ENCODE assay signal across 8 cellular contexts in the genomic region with DNA sequence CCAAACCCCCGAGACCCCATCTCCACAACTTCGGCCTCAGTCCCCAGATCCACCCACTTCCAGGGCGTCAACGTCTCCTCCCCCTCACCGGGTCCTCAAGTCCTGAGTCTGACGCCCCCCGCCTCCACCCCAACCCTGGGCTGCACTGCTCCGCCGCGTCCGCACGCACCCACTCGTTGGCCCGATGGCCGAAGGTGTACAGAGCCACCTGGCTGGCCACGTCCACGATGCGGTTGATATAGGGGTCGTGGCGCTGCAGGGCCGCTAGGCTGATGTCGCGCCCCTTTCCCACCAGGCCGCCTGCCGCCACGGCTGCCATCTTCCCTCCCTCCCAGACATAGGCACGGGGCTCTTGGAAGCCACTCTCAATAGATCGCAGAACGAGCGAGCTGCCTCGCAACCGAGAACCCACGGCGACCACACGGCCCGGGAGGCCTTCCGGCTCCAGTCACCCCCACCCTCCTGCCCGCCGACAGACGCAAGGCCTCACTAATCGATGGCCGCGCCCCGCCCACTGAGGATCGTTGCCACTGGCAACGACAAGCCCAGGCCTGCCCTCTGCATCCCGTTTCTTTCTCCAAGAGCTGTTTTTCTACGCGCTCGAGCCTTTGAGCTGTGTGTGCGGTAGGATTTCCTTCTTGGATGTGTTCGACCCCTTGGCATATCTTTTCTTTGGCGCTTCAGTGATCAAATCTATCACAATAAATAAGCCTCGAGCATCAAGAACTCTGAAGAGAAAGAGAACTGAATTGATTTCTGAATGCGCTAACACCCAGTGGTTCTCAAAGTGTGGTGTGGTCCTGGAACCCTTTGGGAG. TPM values are rescaled to one million over a fixed set of nuclear protein-coding genes. Genes with fewer than 3 reads are reported as not detected.
DNase-seq lines count a peak whose midpoint lies in the region; ATAC-seq and TF ChIP-seq lines count a peak whose summit lies in the region.

A gene (minus strand): TSS at position 345 of the 817 bp plus-strand sequence. CDS start 26 bp downstream, at position 319.

- peak within 1 kb of the TSS; percentile 96 for H3K4me3 ChIP-seq in CD4-positive, CD25-positive, alpha-beta regulatory T cell (ENCODE audit: low read depth, low read length)
- H3K4me3 ChIP-seq in duodenal mucosa (ENCODE audit: low read depth in 1 of 2, low read length in 2 of 2) (peak within 1 kb of the TSS; percentile 92 to 99), right lobe of liver (peak within 1 kb of the TSS; percentile 68 to 93 (median 92))

- peak; percentile 73 for TF ChIP-seq POLR2A in right lobe of liver (IDR thresholded peaks at IDR 0.05)

- WGBS in right lobe of liver (ENCODE audit: insufficient coverage, low coverage, low lambda C conversion rate, missing lambda C conversion rate) = 6% methylated on average over 28 of the region's 55 CpGs

- DNase-seq in CD4-positive, CD25-positive, alpha-beta regulatory T cell = peak; percentile 87 to 99 (median 92)
- DNase-seq in NCI-H82 treated with DMSO at 0.1 percent for 48 hours (lab: John Stamatoyannopoulos, UW; ENCODE audit: unreplicated experiment) (peak; percentile 94), right lobe of liver (peak; percentile 97 to 98 (median 98))
- peak; percentile 96 for DNase-seq in activated CD4-positive, alpha-beta memory T cell treated with anti-CD3 and anti-CD28 coated beads, Interleukin-2, amount 10 ng/mL, durations not matched to agents 7 days and 5 days
- DNase-seq in stimulated activated CD4-positive, alpha-beta T cell treated with anti-CD3 and anti-CD28 coated beads, Interleukin-4, amount 100 ng/mL, for 4 hours = peak; percentile 90 to 93

- H3K9ac ChIP-seq in duodenal mucosa (ENCODE audit: low read depth in 1 of 2, low read length in 2 of 2) = peak within 1 kb of the TSS; percentile 84 to 99

- CTCF ChIA-PET in activated CD4-positive, alpha-beta memory T cell treated with anti-CD3 and anti-CD28 coated beads, Interleukin-2, amount 10 ng/mL, durations not matched to agents 7 days and 5 days (lab: Charles Lee) = interaction anchor here (1.0 to 1.4 kb wide), 3 partner anchors 30 to 214 kb away, joined by 3 to 5 read pairs (median 3); no protein-coding TSS in a partner anchor

- peak; percentile 100 for ATAC-seq in CD4-positive, CD25-positive, alpha-beta regulatory T cell (ENCODE audit: low read depth in 2 of 2)
- ATAC-seq in GM19397 (IDR thresholded peaks at IDR 0.05; ENCODE audit: unreplicated experiment) (peak; percentile 98), HG03575 (IDR thresholded peaks at IDR 0.05; ENCODE audit: extremely low read depth, insufficient number of reproducible peaks, low FRiP score, unreplicated experiment) (peak; percentile 60), right lobe of liver (peak; percentile 97 to 99 (median 99))

- H3K4me3 Mint-ChIP-seq in CD4-positive, CD25-positive, alpha-beta regulatory T cell = peak within 1 kb of the TSS; percentile 98 to 100 (median 100)
- H3K4me3 Mint-ChIP-seq in activated CD4-positive, alpha-beta memory T cell treated with anti-CD3 and anti-CD28 coated beads, Interleukin-2, amount 10 ng/mL, durations not matched to agents 7 days and 5 days = peak within 1 kb of the TSS; percentile 98

- H3K9me3 Mint-ChIP-seq in CD4-positive, CD25-positive, alpha-beta regulatory T cell = no peaks in the 10 kb centered on the region
- H3K9me3 Mint-ChIP-seq in activated CD4-positive, alpha-beta memory T cell treated with anti-CD3 and anti-CD28 coated beads, Interleukin-2, amount 10 ng/mL, durations not matched to agents 7 days and 5 days = no peaks in the 10 kb centered on the region

- TF ChIP-seq CTCF in right lobe of liver (IDR thresholded peaks at IDR 0.05) = no peak

- H3K36me3 Mint-ChIP-seq in CD4-positive, CD25-positive, alpha-beta regulatory T cell = peaks cover 13% of the 10 kb centered on the region
- peaks cover 11% of the 10 kb centered on the region for H3K36me3 Mint-ChIP-seq in activated CD4-positive, alpha-beta memory T cell treated with anti-CD3 and anti-CD28 coated beads, Interleukin-2, amount 10 ng/mL, durations not matched to agents 7 days and 5 days (ENCODE audit: low read depth)

- no peaks in the 10 kb centered on the region for H3K27me3 Mint-ChIP-seq in CD4-positive, CD25-positive, alpha-beta regulatory T cell
- no peaks in the 10 kb centered on the region for H3K27me3 Mint-ChIP-seq in activated CD4-positive, alpha-beta memory T cell treated with anti-CD3 and anti-CD28 coated beads, Interleukin-2, amount 10 ng/mL, durations not matched to agents 7 days and 5 days

- peak within 1 kb of the TSS; percentile 88 for H3K27ac ChIP-seq in CD4-positive, CD25-positive, alpha-beta regulatory T cell (ENCODE audit: insufficient read depth, low read length, poor library complexity, severe bottlenecking)
- peak within 1 kb of the TSS; percentile 85 for H3K27ac ChIP-seq in duodenal mucosa (ENCODE audit: low read depth, low read length)
- peak within 1 kb of the TSS; percentile 83 to 86 (median 84) for H3K27ac ChIP-seq in right lobe of liver

- intact Hi-C loops in right lobe of liver (cut with DNase I) = no loop called here

- POLR2A ChIA-PET in activated CD4-positive, alpha-beta memory T cell treated with anti-CD3 and anti-CD28 coated beads, Interleukin-2, amount 10 ng/mL, durations not matched to agents 7 days and 5 days (lab: Charles Lee) = interaction anchor here (0.9 to 3.6 kb wide), 6 partner anchors 10 to 687 kb away, joined by 3 to 38 read pairs (median 3); no protein-coding TSS in a partner anchor

- H3K4me1 ChIP-seq in CD4-positive, CD25-positive, alpha-beta regulatory T cell (ENCODE audit: control insufficient read depth, insufficient read depth, low read length, poor library complexity, severe bottlenecking) = peaks cover 28% of the 10 kb centered on the region
- H3K4me1 ChIP-seq in duodenal mucosa (ENCODE audit: control insufficient read depth in 1 of 2, insufficient read depth in 2 of 2, low read length in 2 of 2) (peaks cover 8 to 22% of the 10 kb centered on the region in 2 donors), right lobe of liver (peaks cover 0 to 17% (median 4%) of the 10 kb centered on the region in 4 donors)

- H3K27ac Mint-ChIP-seq in CD4-positive, CD25-positive, alpha-beta regulatory T cell = peak within 1 kb of the TSS; percentile 98 to 100 (median 99)
- peak within 1 kb of the TSS; percentile 94 for H3K27ac Mint-ChIP-seq in activated CD4-positive, alpha-beta memory T cell treated with anti-CD3 and anti-CD28 coated beads, Interleukin-2, amount 10 ng/mL, durations not matched to agents 7 days and 5 days

- no peaks in the 10 kb centered on the region for H3K9me3 ChIP-seq in CD4-positive, CD25-positive, alpha-beta regulatory T cell (ENCODE audit: control insufficient read depth in 2 of 2, low read length in 2 of 2)
- no peaks in the 10 kb centered on the region for H3K9me3 ChIP-seq in duodenal mucosa (ENCODE audit: control insufficient read depth in 1 of 2, low read length in 2 of 2)
- H3K9me3 ChIP-seq in right lobe of liver = no peaks in the 10 kb centered on the region

- no peaks in the 10 kb centered on the region for H3K27me3 ChIP-seq in CD4-positive, CD25-positive, alpha-beta regulatory T cell (ENCODE audit: control insufficient read depth, insufficient read depth, low read length)
- H3K27me3 ChIP-seq in duodenal mucosa (ENCODE audit: control insufficient read depth in 1 of 2, insufficient read depth in 2 of 2, low read length in 2 of 2) (no peaks in the 10 kb centered on the region), right lobe of liver (no peaks in the 10 kb centered on the region)

- no peaks in the 10 kb centered on the region for H3K36me3 ChIP-seq in CD4-positive, CD25-positive, alpha-beta regulatory T cell (ENCODE audit: control insufficient read depth, insufficient read depth, low read length)
- H3K36me3 ChIP-seq in duodenal mucosa (ENCODE audit: control insufficient read depth in 1 of 2, insufficient read depth in 2 of 2, low read length in 2 of 2) (no peaks in the 10 kb centered on the region), right lobe of liver (no peaks in the 10 kb centered on the region)

- H3K4me1 Mint-ChIP-seq in CD4-positive, CD25-positive, alpha-beta regulatory T cell = peaks cover 20 to 45% (median 32%) of the 10 kb centered on the region in 4 donors
- peaks cover 35% of the 10 kb centered on the region for H3K4me1 Mint-ChIP-seq in activated CD4-positive, alpha-beta memory T cell treated with anti-CD3 and anti-CD28 coated beads, Interleukin-2, amount 10 ng/mL, durations not matched to agents 7 days and 5 days

RNA-seq across cellular contexts. Expression of the gene that starts here (rescaled TPM):
- total RNA-seq in CD4-positive, CD25-positive, alpha-beta regulatory T cell = 23.9 TPM
- polyA plus RNA-seq in CD4-positive, CD25-positive, alpha-beta regulatory T cell = 10 to 100 TPM; 29.0 to 56.8 (median 39.2) TPM
- total RNA-seq in activated CD4-positive, alpha-beta memory T cell treated with anti-CD3 and anti-CD28 coated beads, Interleukin-2, amount 10 ng/mL, durations not matched to agents 7 days and 5 days = 10 to 100 TPM; 17.8 to 18.6 TPM
- 1 to 10 TPM; 4.1 to 7.6 (median 6.0) TPM for total RNA-seq in right lobe of liver

Comparison
In these comparisons a context has a peak if more than half of its experiments do, and no peak if none do; other contexts are left out.
1. Peak in every context shown above with its lines: DNase-seq, ATAC-seq, H3K4me3 ChIP-seq and H3K27ac ChIP-seq.